8 cellular contexts compared by ENCODE assay signal in the genomic region with DNA sequence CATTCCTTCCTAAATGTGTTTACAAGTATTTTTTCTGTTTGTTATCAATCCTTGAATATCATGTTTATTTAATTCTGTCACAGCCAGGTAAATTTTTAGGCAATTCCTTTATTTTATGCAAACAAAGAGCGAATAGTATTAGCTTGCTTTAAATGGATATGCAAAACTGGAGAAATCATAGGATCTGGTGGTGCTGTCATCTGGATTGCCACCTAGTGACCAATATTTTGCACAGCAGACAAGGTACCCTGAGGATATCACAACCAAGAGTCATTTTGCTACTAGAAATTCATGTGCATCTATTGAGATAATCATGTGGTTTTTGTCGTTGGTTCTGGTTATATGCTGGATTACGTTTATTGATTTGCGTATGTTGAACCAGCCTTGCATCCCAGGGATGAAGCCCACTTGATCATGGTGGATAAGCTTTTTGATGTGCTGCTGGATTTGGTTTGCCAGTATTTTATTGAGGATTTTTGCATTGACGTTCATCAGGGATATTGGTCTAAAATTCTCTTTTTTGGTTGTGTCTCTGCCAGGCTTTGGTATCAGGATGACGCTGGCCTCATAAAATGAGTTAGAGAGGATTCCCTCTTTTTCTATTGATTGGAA. TPM values are rescaled to one million over a fixed set of nuclear protein-coding genes. Genes with fewer than 3 reads are reported as not detected.
DNase-seq lines count a peak whose midpoint lies in the region; TF ChIP-seq lines count a peak whose summit lies in the region.
"Not testable (repeated sequence)": the region's sequence is repeated elsewhere in the genome, so short reads cannot be mapped to it uniquely, and the experiment has no call there.

No MANE protein-coding gene starts in this region.

- not testable (repeated sequence) for H2AFZ ChIP-seq in PC-9; smooth muscle cell (ENCODE audit: low read depth)

- H3K4me1 ChIP-seq in BE2C; PC-9 (replicated peaks; ENCODE audit: insufficient read depth); smooth muscle cell (ENCODE audit: low read depth): not testable (repeated sequence)

- CTCF ChIA-PET in PC-9 (lab: Charles Lee): not testable (repeated sequence)

- TF ChIP-seq CTCF in BE2C (IDR thresholded peaks at IDR 0.05; ENCODE audit: low read depth, low read length) (peak; percentile 65), GM20000 (IDR thresholded peaks at IDR 0.05; ENCODE audit: extremely low read depth, missing control alignments) (peak; percentile 23), LNCaP clone FGC (IDR thresholded peaks at IDR 0.05; ENCODE audit: control insufficient read depth, extremely low read depth, insufficient read depth) (peak; percentile 59), PC-9 (conservative IDR thresholded peaks at IDR 0.05) (peak; percentile 45; the same call in 1 of the 2 replicates), astrocyte of the spinal cord (IDR thresholded peaks at IDR 0.05; ENCODE audit: low read depth, low read length) (peak; percentile 66), smooth muscle cell (IDR thresholded peaks at IDR 0.05; ENCODE audit: borderline replicate concordance, insufficient read depth, poor library complexity, severe bottlenecking) (peak; percentile 51)

- not testable (repeated sequence) for H3K27me3 ChIP-seq in BE2C; PC-9 (ENCODE audit: insufficient read depth, low read depth); smooth muscle cell (ENCODE audit: low read depth)

- not testable (repeated sequence) for DNase-seq in BE2C; LNCaP clone FGC (ENCODE audit: low read depth); PC-9; smooth muscle cell (lab: John Stamatoyannopoulos, UW; ENCODE audit: unreplicated experiment)
- DNase-seq in GM20000 (ENCODE audit: low spot score) (peak; percentile 11), astrocyte of the spinal cord (ENCODE audit: low read depth, low spot score) (peak; percentile 49), fibroblast of gingiva (ENCODE audit: low read depth) (peak; percentile 42), left kidney (ENCODE audit: low read depth, low spot score) (peak; percentile 10)

- H3K4me2 ChIP-seq in PC-9, smooth muscle cell: not testable (repeated sequence)

- H3K27ac ChIP-seq in PC-9; smooth muscle cell (ENCODE audit: low read depth): not testable (repeated sequence)

- BruUV-seq in PC-9 (replicated peaks; lab: Mats Ljungman, UMichigan): not testable (repeated sequence)

- WGBS in smooth muscle cell (ENCODE audit: low lambda C conversion rate): 83% methylated on average over 6 of the region's 6 CpGs

- H3K36me3 ChIP-seq in BE2C; PC-9 (ENCODE audit: low read depth); smooth muscle cell (ENCODE audit: low read depth): not testable (repeated sequence)

- not testable (repeated sequence) for H3K4me3 ChIP-seq in BE2C (ENCODE audit: low read depth, low read length); LNCaP clone FGC (ENCODE audit: low read depth, low read length); PC-9; astrocyte of the spinal cord (ENCODE audit: low read depth, low read length); smooth muscle cell

- not testable (repeated sequence) for H3K9me3 ChIP-seq in BE2C; PC-9 (ENCODE audit: insufficient read depth, low read depth); smooth muscle cell (replicated peaks; ENCODE audit: low read depth)

- POLR2A ChIA-PET in PC-9 (lab: Charles Lee; ENCODE audit: unreplicated experiment): not testable (repeated sequence)

- not testable (repeated sequence) for H3F3A ChIP-seq in PC-9 (ENCODE audit: insufficient read depth, low read depth); smooth muscle cell (ENCODE audit: low read depth)

- not testable (repeated sequence) for H3K9ac ChIP-seq in smooth muscle cell (ENCODE audit: low read depth)

- H3K79me2 ChIP-seq in PC-9 (ENCODE audit: low read depth); smooth muscle cell (ENCODE audit: low read depth): not testable (repeated sequence)

- intact Hi-C loops in PC-9 (cut with micrococcal nuclease; ENCODE audit: unreplicated experiment): not testable (repeated sequence)

- in situ Hi-C loops in astrocyte of the spinal cord (cut with HindIII; ENCODE audit: low sequenced_read_pairs): not testable (repeated sequence)

- H4K20me1 ChIP-seq in PC-9 (ENCODE audit: insufficient read depth); smooth muscle cell (ENCODE audit: low read depth): not testable (repeated sequence)

- not testable (repeated sequence) for H3K9me2 ChIP-seq in PC-9 (ENCODE audit: insufficient read depth)

RNA-seq across cellular contexts. Expression of a gene that starts 40.1 kb away (rescaled TPM):
- 5.7 TPM for polyA plus RNA-seq in BE2C (2012; ENCODE audit: insufficient read depth, insufficient read length, low read depth)
- total RNA-seq in PC-9 (2021) (3.2 and 5.2 TPM in 2 replicates), smooth muscle cell (12.7 and 15.4 TPM in 2 replicates)
- polyA plus RNA-seq in smooth muscle cell: 4.2 and 4.4 TPM in 2 replicates
